9 cellular contexts compared by ENCODE assay signal in genomic region chr12:108313609-108314331, GRCh38. TPM values are rescaled to one million over a fixed set of nuclear protein-coding genes. Genes with fewer than 3 reads are reported as not detected.
DNase-seq lines count a peak whose midpoint lies in the region; ATAC-seq, FAIRE-seq and TF ChIP-seq lines count a peak whose summit lies in the region.
"Had no signal": no experiment of that assay in that cellular context is flagged by ENCODE, and none has a peak within 500 bp of the region (broad histone marks: within the 10 kb centered on the region; RNA-seq: fewer than 3 reads in every experiment).

No MANE protein-coding gene starts in this region.

- peaks cover 0 to 4% (median 0%) of the 10 kb centered on the region in 3 donors for H3K9me3 Mint-ChIP-seq in T-cell

- H3K4me1 Mint-ChIP-seq in T-cell: peaks cover 12 to 47% (median 38%) of the 10 kb centered on the region in 3 donors

- no peak overlapping the region for H3K4me3 ChIP-seq in heart right ventricle
- no peak overlapping the region for H3K4me3 ChIP-seq in MG63

- H3K27ac Mint-ChIP-seq in T-cell: peak overlapping the region in 1 of 2 donors; percentile 60

- H3K36me3 Mint-ChIP-seq in T-cell: no peaks in the 10 kb centered on the region

- POLR2A ChIA-PET in T-cell (lab: Charles Lee): interaction anchor here in 1 of 2 donors (0.5 kb wide), 1 partner anchor 528 kb away, joined by 4 read pairs; no protein-coding TSS in a partner anchor

- DNase-seq in GM18507 (ENCODE audit: extremely low spot score, insufficient read length, low read depth) (no peak), T-cell (peak in 18 of 34 experiments; percentile 2 to 44 (median 17)), heart right ventricle (peak; percentile 40 to 51), putamen (ENCODE audit: low spot score) (peak; percentile 45), NCI-H526 treated with DMSO at 0.1 percent for 48 hours (lab: John Stamatoyannopoulos, UW) (no peak), MG63 (no peak), NCI-H1930 (lab: John Stamatoyannopoulos, UW) (no peak)

- H3K4me1 ChIP-seq in heart right ventricle: peaks cover 15 to 77% (median 38%) of the 10 kb centered on the region in 9 donors

- intact Hi-C loops in heart right ventricle (cut with DNase I): no loop called here

- 37 to 49% methylated on average over 7 of the region's 7 CpGs for WGBS in heart right ventricle, 2 donors

- peak overlapping the region; percentile 25 to 91 (median 71) for H3K27ac ChIP-seq in heart right ventricle

- CTCF ChIA-PET in T-cell (lab: Charles Lee): interaction anchor here (0.6 kb wide), 2 partner anchors 65 to 631 kb away, joined by 3 read pairs; no protein-coding TSS in a partner anchor

- H3K4me3 Mint-ChIP-seq in T-cell: peak overlapping the region in 2 of 3 donors; percentile 32 to 70

- H3K27me3 Mint-ChIP-seq in T-cell: no peaks in the 10 kb centered on the region

- no peaks in the 10 kb centered on the region for H3K27me3 ChIP-seq in heart right ventricle
- H3K27me3 ChIP-seq in MG63: no peaks in the 10 kb centered on the region

- TF ChIP-seq CTCF in heart right ventricle (IDR thresholded peaks at IDR 0.05): no peak

- peaks cover 0 to 3% (median 0%) of the 10 kb centered on the region in 9 donors for H3K36me3 ChIP-seq in heart right ventricle
- H3K36me3 ChIP-seq in MG63: no peaks in the 10 kb centered on the region

- H3K9me3 ChIP-seq in heart right ventricle: peaks cover 0 to 4% (median 0%) of the 10 kb centered on the region in 11 donors
- H3K9me3 ChIP-seq in MG63: no peaks in the 10 kb centered on the region

- ATAC-seq in T-cell (replicated peaks in 1 of 4): peak in 2 of 4 experiments; percentile 35 to 64
- ATAC-seq in heart right ventricle: peak; percentile 59 to 75 (median 64)
- ATAC-seq in GM19351 (IDR thresholded peaks at IDR 0.05; ENCODE audit: unreplicated experiment): no peak

- FAIRE-seq in GM18507 (lab: Jason Lieb, UNC): peak; percentile 75

RNA-seq across cellular contexts. Expression of gene CMKLR1, which starts 25.3 kb away (rescaled TPM):
- 1 to 10 TPM in 2 of 5 donors, under 1 TPM in 3; 0.76 to 6.7 (median 0.98) TPM for total RNA-seq in T-cell
- 10 to 100 TPM in 2 of 10 donors, 1 to 10 TPM in 8; 4.7 to 24.0 (median 5.8) TPM for total RNA-seq in heart right ventricle
- polyA plus RNA-seq in heart right ventricle: 1 to 10 TPM; 2.2 to 2.8 TPM
- total RNA-seq in MG63 (2014; rRNA removed; shearing (Covaris generic); ENCODE audit: low replicate concordance): 1.3 and 1.5 TPM in 2 replicates
- total RNA-seq: activated CD8-positive, alpha-beta memory T cell treated with anti-CD3 and anti-CD28 coated beads for 36 hours had no signal

Comparison
In these comparisons a context has a peak if more than half of its experiments do, and no peak if none do; other contexts are left out.
1. DNase-seq: peak in T-cell (18 of 34), heart right ventricle (2 of 2) and putamen (single experiment); none in GM18507 (single experiment), NCI-H526 treated with DMSO at 0.1 percent for 48 hours (single experiment), MG63 (single experiment) and NCI-H1930 (0 of 2).